Comparison of ENCODE assay signal across 8 cellular contexts in the genomic region with DNA sequence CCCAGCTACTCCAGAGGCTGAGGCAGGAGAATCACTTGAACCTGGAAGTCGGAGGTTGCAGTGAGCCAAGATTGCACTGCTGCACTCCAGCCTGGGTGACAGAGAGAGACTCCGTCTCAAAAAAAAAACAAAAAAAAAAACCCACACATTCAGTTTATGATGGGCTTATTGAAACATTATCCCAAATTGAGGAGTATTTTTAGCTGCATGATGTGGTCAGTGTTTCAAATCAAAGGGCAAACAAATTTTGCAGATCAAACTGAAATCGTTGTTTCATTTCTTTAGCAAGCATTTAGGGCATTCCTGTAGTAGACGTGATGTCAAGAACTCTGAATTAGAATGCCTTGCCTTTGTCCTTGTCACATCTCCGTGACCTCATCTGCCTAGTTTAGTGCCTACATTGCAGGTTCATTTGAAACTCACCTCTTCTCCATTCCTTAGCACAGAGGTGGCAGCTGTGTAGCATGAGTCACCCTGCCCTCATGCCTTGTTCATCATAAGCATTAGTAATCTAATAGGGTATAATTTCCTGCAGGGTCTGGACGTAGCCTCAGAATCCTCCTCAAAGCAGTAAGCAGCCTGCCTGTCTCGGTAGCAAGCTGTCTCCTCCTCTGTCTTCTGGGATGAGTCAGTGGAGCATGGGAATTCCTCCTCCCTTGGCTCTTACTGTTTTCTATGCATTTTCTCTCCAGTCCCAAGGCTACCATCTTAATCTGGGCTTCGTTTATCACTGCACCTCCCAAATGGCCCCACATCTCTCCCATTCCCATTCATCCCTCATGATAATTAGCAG.
DNase-seq lines count a peak whose midpoint lies in the region; ATAC-seq and TF ChIP-seq lines count a peak whose summit lies in the region.

No MANE protein-coding gene starts in this region.

- intact Hi-C loops in lower leg skin (cut with DNase I; ENCODE audit: low total_unique reads): no loop called here

- H3K36me3 Mint-ChIP-seq in T-helper 17 cell (ENCODE audit: low read depth): peaks cover 7% of the 10 kb centered on the region

- WGBS in lower leg skin, 2 donors: 86 to 90% methylated on average over 8 of the region's 8 CpGs

- no peak for TF ChIP-seq POLR2A in lower leg skin (IDR thresholded peaks at IDR 0.05)

- TF ChIP-seq CTCF in fibroblast of the aortic adventitia (IDR thresholded peaks at IDR 0.05; ENCODE audit: insufficient read depth, low read length) (no peak), lower leg skin (IDR thresholded peaks at IDR 0.05) (no peak)

- H3K9me3 ChIP-seq in T-helper 17 cell (ENCODE audit: control insufficient read depth, low read length, poor library complexity, severe bottlenecking): no peaks in the 10 kb centered on the region

- ATAC-seq in T-helper 17 cell (peak; percentile 12), GM18517 (IDR thresholded peaks at IDR 0.05; ENCODE audit: unreplicated experiment) (no peak), HG02938 (IDR thresholded peaks at IDR 0.05; ENCODE audit: unreplicated experiment) (no peak)

- H3K4me3 Mint-ChIP-seq in T-helper 17 cell: no peak overlapping the region

- peak overlapping the region; percentile 94 for H3K27ac Mint-ChIP-seq in T-helper 17 cell

- peaks cover 31% of the 10 kb centered on the region for H3K4me1 Mint-ChIP-seq in T-helper 17 cell

- H3K4me3 ChIP-seq in fibroblast of the aortic adventitia (ENCODE audit: low read depth, low read length): no peak overlapping the region
- no peak overlapping the region for H3K4me3 ChIP-seq in lower leg skin (ENCODE audit: low read depth, poor library complexity, severe bottlenecking)

- no peaks in the 10 kb centered on the region for H3K27me3 Mint-ChIP-seq in T-helper 17 cell

- peak; percentile 14 for DNase-seq in NCI-H2107 treated with DMSO at 0.1 percent for 48 hours (lab: John Stamatoyannopoulos, UW; ENCODE audit: unreplicated experiment)
- no peak for DNase-seq in NCI-H2107 (lab: John Stamatoyannopoulos, UW)
- no peak for DNase-seq in T-helper 17 cell
- peak; percentile 65 for DNase-seq in fibroblast of the aortic adventitia (ENCODE audit: low read depth)
- DNase-seq in stimulated activated CD4-positive, alpha-beta T cell treated with anti-CD3 and anti-CD28 coated beads, Interleukin-4, amount 100 ng/mL, for 48 hours (ENCODE audit: low read depth in 2 of 2): peak; percentile 6 to 14
- DNase-seq in lower leg skin (ENCODE audit: low spot score in 2 of 2): no peak

Comparison
In these comparisons a context has a peak if more than half of its experiments do, and no peak if none do; other contexts are left out.
1. DNase-seq: peak in NCI-H2107 treated with DMSO at 0.1 percent for 48 hours (single experiment), fibroblast of the aortic adventitia (single experiment) and stimulated activated CD4-positive, alpha-beta T cell treated with anti-CD3 and anti-CD28 coated beads, Interleukin-4, amount 100 ng/mL, for 48 hours (2 of 2); none in NCI-H2107 (single experiment), T-helper 17 cell (0 of 3) and lower leg skin (0 of 2).